ENCODE assay signal across 34 cellular contexts in the genomic region with DNA sequence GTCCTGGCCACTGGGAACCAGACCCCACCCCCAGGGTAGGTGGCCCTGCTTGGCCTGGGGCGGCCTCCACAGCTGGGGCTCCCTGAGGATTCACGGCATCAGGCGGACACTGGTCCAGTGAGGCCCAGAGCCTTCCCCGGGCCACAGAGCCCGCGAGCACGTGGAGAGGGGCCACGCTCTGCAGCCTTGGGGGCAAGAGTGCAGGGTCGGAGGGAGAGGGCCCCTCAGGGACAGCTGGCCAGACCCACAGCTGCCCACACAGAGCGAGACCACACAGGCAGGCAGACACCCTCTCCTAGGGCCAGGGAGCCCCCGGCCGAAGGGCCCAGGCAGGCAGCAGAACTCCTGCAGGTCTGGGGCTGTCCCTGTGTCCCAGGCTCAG. TPM values are rescaled to one million over a fixed set of nuclear protein-coding genes. Genes with fewer than 3 reads are reported as not detected.
"Had no signal": no experiment of that assay in that cellular context is flagged by ENCODE, and none has a peak within 500 bp of the region (broad histone marks: within the 10 kb centered on the region; RNA-seq: fewer than 3 reads in every experiment).

No MANE protein-coding gene starts in this region.

- H3K4me3 ChIP-seq: ascending aorta, cardiac muscle cell, Peyer's patch had no signal

- H3K9me3 ChIP-seq: ascending aorta, Peyer's patch had no signal

- ATAC-seq: activated T-cell treated with anti-CD3 and anti-CD28 coated beads, Interleukin-2, amount 50 U/mL, for 72 hours; activated T-helper 17 cell treated with anti-CD3 and anti-CD28 coated beads, Interleukin-2, amount 50 U/mL, for 72 hours; Right ventricle myocardium inferior had no signal

- DNase-seq: activated CD4-positive, alpha-beta memory T cell treated with anti-CD3 and anti-CD28 coated beads, Interleukin-2, amount 10 ng/mL, durations not matched to agents 7 days and 5 days; activated CD4-positive, alpha-beta T cell treated with anti-CD3 and anti-CD28 coated beads for 1 hour; activated CD4-positive, alpha-beta T cell treated with anti-CD3 and anti-CD28 coated beads for 48 hours; activated CD4-positive, CD25-positive, alpha-beta regulatory T cell; activated effector memory CD4-positive, alpha-beta T cell treated with anti-CD3 and anti-CD28 coated beads, Interleukin-2, amount 50 U/mL, for 16 hours; activated naive CD4-positive, alpha-beta T cell; activated naive CD4-positive, alpha-beta T cell treated with anti-CD3 and anti-CD28 coated beads, Interleukin-2, amount 50 U/mL, for 16 hours; activated naive CD8-positive, alpha-beta T cell treated with anti-CD3 and anti-CD28 coated beads for 36 hours; activated T-cell treated with anti-CD3 and anti-CD28 coated beads, Interleukin-2, amount 50 U/mL, for 1 hour; activated T-cell treated with anti-CD3 and anti-CD28 coated beads, Interleukin-2, amount 50 U/mL, for 72 hours; amygdala; MM.1S; MV-4-11; NCI-H1092; NCI-H1436 treated with DMSO at 0.1 percent for 48 hours; NCI-H1694 treated with DMSO at 0.1 percent for 48 hours; NCI-H2029; NCI-H345; NCI-H524 treated with DMSO at 0.1 percent for 48 hours; Peyer's patch; SIG-M5; SW 1271; T-helper 1 cell; T-helper 2 cell; T-helper 9 cell; WERI-Rb-1 had no signal

- H3K27ac ChIP-seq: ascending aorta, cardiac muscle cell, Peyer's patch, RWPE1, WERI-Rb-1 had no signal

- H3K4me1 ChIP-seq: ascending aorta, Peyer's patch had no signal

- H3K27me3 ChIP-seq: cardiac muscle cell, Peyer's patch had no signal

- H3K36me3 ChIP-seq: ascending aorta, cardiac muscle cell, Peyer's patch, WERI-Rb-1 had no signal

RNA-seq across cellular contexts. Expression of a gene that starts 10.7 kb away (rescaled TPM):
- total RNA-seq: activated CD4-positive, alpha-beta memory T cell treated with anti-CD3 and anti-CD28 coated beads, Interleukin-2, amount 10 ng/mL, durations not matched to agents 7 days and 5 days; activated CD8-positive, alpha-beta memory T cell treated with anti-CD3 and anti-CD28 coated beads for 36 hours; activated naive CD8-positive, alpha-beta T cell treated with anti-CD3 and anti-CD28 coated beads for 36 hours; cardiac muscle cell; LHCN-M2; NCI-H460 had no signal
- polyA plus RNA-seq: cardiac muscle cell had no signal

RNA-seq across cellular contexts. Expression of a gene that starts 18.3 kb away (rescaled TPM):
- total RNA-seq: activated CD4-positive, alpha-beta memory T cell treated with anti-CD3 and anti-CD28 coated beads, Interleukin-2, amount 10 ng/mL, durations not matched to agents 7 days and 5 days; activated CD8-positive, alpha-beta memory T cell treated with anti-CD3 and anti-CD28 coated beads for 36 hours; activated naive CD8-positive, alpha-beta T cell treated with anti-CD3 and anti-CD28 coated beads for 36 hours; activated T-helper 17 cell treated with anti-CD3 and anti-CD28 coated beads, Interleukin-2, amount 50 U/mL, for 72 hours; ascending aorta; cardiac muscle cell; LHCN-M2; NCI-H460; Peyer's patch; Right ventricle myocardium inferior had no signal
- polyA plus RNA-seq: cardiac muscle cell had no signal
